Comparison of ENCODE assay signal across 17 cellular contexts in genomic region chrX:24186483-24186882, GRCh38. TPM values are rescaled to one million over a fixed set of nuclear protein-coding genes. Genes with fewer than 3 reads are reported as not detected.
A peak's percentile ranks its signal among the peaks of the same experiment; 100 is the strongest.
DNase-seq lines count a peak whose midpoint lies in the region; ATAC-seq, FAIRE-seq and TF ChIP-seq lines count a peak whose summit lies in the region.
"Had no signal": no experiment of that assay in that cellular context is flagged by ENCODE, and none has a peak within 500 bp of the region (broad histone marks: within the 10 kb centered on the region; RNA-seq: fewer than 3 reads in every experiment).

No MANE protein-coding gene starts in this region.

- TF ChIP-seq POLR2A in A549 (IDR thresholded peaks at IDR 0.05; ENCODE audit: low read length) = no peak

- POLR2A ChIA-PET in A549 (lab: Yijun Ruan, JAX) = no interaction called here
- POLR2A ChIA-PET in naive thymus-derived CD4-positive, alpha-beta T cell (lab: Charles Lee) = no interaction called here

- no peaks in the 10 kb centered on the region for H3K27me3 ChIP-seq in naive thymus-derived CD4-positive, alpha-beta T cell (ENCODE audit: control insufficient read depth in 2 of 2, insufficient read depth in 2 of 2, low read length in 2 of 2)

- no peak for TF ChIP-seq CTCF in A549 (IDR thresholded peaks at IDR 0.05)

- no peak overlapping the region for H3K4me3 Mint-ChIP-seq in activated CD4-positive, alpha-beta T cell treated with anti-CD3 and anti-CD28 coated beads, Interleukin-2, amount 10 ng/mL, durations not matched to agents 24 days and 14 days
- H3K4me3 Mint-ChIP-seq in IgD-negative memory B cell = no peak overlapping the region
- peak overlapping the region in 7 of 10 donors; percentile 14 to 63 (median 48) for H3K4me3 Mint-ChIP-seq in naive thymus-derived CD4-positive, alpha-beta T cell

- H3K27me3 Mint-ChIP-seq in activated CD4-positive, alpha-beta T cell treated with anti-CD3 and anti-CD28 coated beads, Interleukin-2, amount 10 ng/mL, durations not matched to agents 24 days and 14 days = no peaks in the 10 kb centered on the region
- H3K27me3 Mint-ChIP-seq in IgD-negative memory B cell = no peaks in the 10 kb centered on the region
- H3K27me3 Mint-ChIP-seq in naive thymus-derived CD4-positive, alpha-beta T cell = no peaks in the 10 kb centered on the region

- no peak overlapping the region for H3K27ac ChIP-seq in A549
- no peak overlapping the region for H3K27ac ChIP-seq in naive thymus-derived CD4-positive, alpha-beta T cell (ENCODE audit: low read depth, low read length)
- H3K27ac ChIP-seq: C4-2B, PC-9 had no signal

- intact Hi-C loops in activated CD4-positive, alpha-beta T cell treated with anti-CD3 and anti-CD28 coated beads, Interleukin-2, amount 10 ng/mL, durations not matched to agents 24 days and 14 days (cut with micrococcal nuclease) = no loop called here
- intact Hi-C loops in naive thymus-derived CD4-positive, alpha-beta T cell (cut with micrococcal nuclease) = loop anchor here in 1 of 2 donors (5.0 kb wide), 1 partner anchor 34 kb away; no protein-coding TSS in a partner anchor
- intact Hi-C loops in left ventricle myocardium superior (cut with micrococcal nuclease) = no loop called here

- no peak overlapping the region for H3K4me3 ChIP-seq in A549
- H3K4me3 ChIP-seq in naive thymus-derived CD4-positive, alpha-beta T cell (ENCODE audit: low read length) = no peak overlapping the region
- H3K4me3 ChIP-seq: PC-9 had no signal

- ATAC-seq in A549 = no peak
- ATAC-seq in naive thymus-derived CD4-positive, alpha-beta T cell = no peak
- no peak for ATAC-seq in left ventricle myocardium superior
- no peak for ATAC-seq in GM18870 (IDR thresholded peaks at IDR 0.05; ENCODE audit: unreplicated experiment)

- WGBS in A549 (ENCODE audit: missing lambda C conversion rate) = 95% methylated on average over 4 of the region's 4 CpGs

- H3K9me3 ChIP-seq in A549 = no peaks in the 10 kb centered on the region
- H3K9me3 ChIP-seq in naive thymus-derived CD4-positive, alpha-beta T cell (ENCODE audit: control insufficient read depth in 2 of 3, low read length in 3 of 3) = no peaks in the 10 kb centered on the region

- no peak overlapping the region for H3K4me2 ChIP-seq in A549
- H3K4me2 ChIP-seq: PC-9 had no signal

- peaks cover under 1 to 5% (median 3%) of the 10 kb centered on the region in 3 experiments for H3K36me3 ChIP-seq in naive thymus-derived CD4-positive, alpha-beta T cell (ENCODE audit: control insufficient read depth in 2 of 3, insufficient read depth in 3 of 3, low read length in 3 of 3)

- peak; percentile 39 for FAIRE-seq in A549 (lab: Jason Lieb, UNC)

- no peak for TF ChIP-seq EP300 in A549 (IDR thresholded peaks at IDR 0.05)

- TF ChIP-seq RAD21 in A549 (conservative IDR thresholded peaks at IDR 0.05 in 1 of 2, IDR thresholded peaks at IDR 0.05 in 1 of 2) = no peak

- H3K27ac Mint-ChIP-seq in activated CD4-positive, alpha-beta T cell treated with anti-CD3 and anti-CD28 coated beads, Interleukin-2, amount 10 ng/mL, durations not matched to agents 24 days and 14 days = peak overlapping the region; percentile 67
- peak overlapping the region in 2 of 3 donors; percentile 52 to 84 for H3K27ac Mint-ChIP-seq in IgD-negative memory B cell
- peak overlapping the region in 6 of 9 donors; percentile 47 to 84 (median 75) for H3K27ac Mint-ChIP-seq in naive thymus-derived CD4-positive, alpha-beta T cell

- H3K4me1 Mint-ChIP-seq in activated CD4-positive, alpha-beta T cell treated with anti-CD3 and anti-CD28 coated beads, Interleukin-2, amount 10 ng/mL, durations not matched to agents 24 days and 14 days = peaks cover 14% of the 10 kb centered on the region
- peaks cover 23 to 43% (median 27%) of the 10 kb centered on the region in 3 donors for H3K4me1 Mint-ChIP-seq in IgD-negative memory B cell
- H3K4me1 Mint-ChIP-seq in naive thymus-derived CD4-positive, alpha-beta T cell = peaks cover 10 to 72% (median 54%) of the 10 kb centered on the region in 7 donors

- no peaks in the 10 kb centered on the region for H3K9me3 Mint-ChIP-seq in activated CD4-positive, alpha-beta T cell treated with anti-CD3 and anti-CD28 coated beads, Interleukin-2, amount 10 ng/mL, durations not matched to agents 24 days and 14 days
- no peaks in the 10 kb centered on the region for H3K9me3 Mint-ChIP-seq in IgD-negative memory B cell
- H3K9me3 Mint-ChIP-seq in naive thymus-derived CD4-positive, alpha-beta T cell = no peaks in the 10 kb centered on the region

- peaks cover 14% of the 10 kb centered on the region for H3K36me3 Mint-ChIP-seq in activated CD4-positive, alpha-beta T cell treated with anti-CD3 and anti-CD28 coated beads, Interleukin-2, amount 10 ng/mL, durations not matched to agents 24 days and 14 days (ENCODE audit: low read depth)
- H3K36me3 Mint-ChIP-seq in IgD-negative memory B cell = peaks cover 6% of the 10 kb centered on the region
- H3K36me3 Mint-ChIP-seq in naive thymus-derived CD4-positive, alpha-beta T cell = peaks cover 0 to 40% (median 10%) of the 10 kb centered on the region in 5 donors

- no peak for DNase-seq in activated CD4-positive, alpha-beta T cell treated with anti-CD3 and anti-CD28 coated beads, Interleukin-2, amount 10 ng/mL, durations not matched to agents 24 days and 14 days
- DNase-seq in activated CD4-positive, alpha-beta T cell treated with anti-CD3 and anti-CD28 coated beads for 4 hours = no peak
- no peak for DNase-seq in A549 (ENCODE audit: low read depth in 1 of 2, low spot score in 1 of 2)
- DNase-seq in naive thymus-derived CD4-positive, alpha-beta T cell = no peak
- DNase-seq in OCI-M1 (lab: John Stamatoyannopoulos, UW) = no peak
- no peak for DNase-seq in left ventricle myocardium superior
- DNase-seq: 8988T, GF-D8, KBM-7, NCI-H1092 treated with DMSO at 0.1 percent for 48 hours, NCI-H1694 treated with DMSO at 0.1 percent for 48 hours, NCI-H446, NCI-H748 treated with DMSO at 0.1 percent for 48 hours, PC-9 had no signal

- peaks cover 54% of the 10 kb centered on the region for H3K4me1 ChIP-seq in A549
- H3K4me1 ChIP-seq in naive thymus-derived CD4-positive, alpha-beta T cell (ENCODE audit: control insufficient read depth in 2 of 2, insufficient read depth in 2 of 2, low read length in 2 of 2) = peaks cover 0 to 6% of the 10 kb centered on the region in 2 donors

- CTCF ChIA-PET in A549 (lab: Yijun Ruan, JAX) = interaction anchor here (0.9 to 1.9 kb wide), 4 partner anchors 15 to 104 kb away, joined by 3 to 5 read pairs (median 4); no protein-coding TSS in a partner anchor
- CTCF ChIA-PET in naive thymus-derived CD4-positive, alpha-beta T cell (lab: Charles Lee) = no interaction called here

TF ChIP-seq in A549, 52 proteins besides CTCF, POLR2A, EP300 and RAD21:
- TF ChIP-seq CHD4 (IDR thresholded peaks at IDR 0.05; ENCODE audit: borderline replicate concordance) (no peak), MAZ (IDR thresholded peaks at IDR 0.05; ENCODE audit: borderline replicate concordance, low read depth, low read length) (no peak), NPAS2 (CRISPR knock-in tag; IDR thresholded peaks at IDR 0.05; ENCODE audit: borderline replicate concordance) (no peak), MAFK (IDR thresholded peaks at IDR 0.05; ENCODE audit: partially characterized antibody) (no peak), HDAC2 (IDR thresholded peaks at IDR 0.05) (no peak), BHLHE40 (IDR thresholded peaks at IDR 0.05; ENCODE audit: low read depth, low read length) (no peak), JUNB (IDR thresholded peaks at IDR 0.05) (no peak), HMGXB4 (CRISPR knock-in tag; IDR thresholded peaks at IDR 0.05; ENCODE audit: borderline replicate concordance) (no peak), GATA3 (IDR thresholded peaks at IDR 0.05; ENCODE audit: borderline replicate concordance) (no peak), RCOR1 (IDR thresholded peaks at IDR 0.05; ENCODE audit: low read depth, low read length) (no peak), HOXB13 (CRISPR knock-in tag; IDR thresholded peaks at IDR 0.05; ENCODE audit: low read depth) (no peak), SREBF2 (IDR thresholded peaks at IDR 0.05) (no peak)
- TF ChIP-seq, protein P1, sequence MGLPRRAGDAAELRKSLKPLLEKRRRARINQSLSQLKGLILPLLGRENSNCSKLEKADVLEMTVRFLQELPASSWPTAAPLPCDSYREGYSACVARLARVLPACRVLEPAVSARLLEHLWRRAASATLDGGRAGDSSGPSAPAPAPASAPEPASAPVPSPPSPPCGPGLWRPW (IDR thresholded peaks at IDR 0.05) = no peak

RNA-seq across cellular contexts. Expression of gene ZFX, which starts 37.0 kb away (rescaled TPM):
- 38.8 and 49.9 TPM in 2 replicates for total RNA-seq in activated CD4-positive, alpha-beta T cell treated with anti-CD3 and anti-CD28 coated beads, Interleukin-2, amount 10 ng/mL, durations not matched to agents 24 days and 14 days
- 29.1 and 30.1 TPM in 2 replicates for polyA plus RNA-seq in A549 (2011; rRNA removed)
- 7.8 and 7.9 TPM in 2 replicates for polyA plus RNA-seq in A549 (2012; cell fraction: cytosol; rRNA removed)
- 7.9 and 9.4 TPM in 2 replicates for polyA plus RNA-seq in A549 (2012; cell fraction: nucleus; rRNA removed)
- 18.0 to 21.3 TPM (median 18.1 TPM) in 3 replicates for polyA plus RNA-seq in A549 (2017; fragmentation: RNase III; extraction: RNeasy Plus Mini Kit Qiagen cat#74134 plus additional on column Dnase treatment)
- polyA minus RNA-seq in A549 (2011; rRNA and poly(A)+ RNA removed) = 59.7 and 60.2 TPM in 2 replicates
- polyA plus RNA-seq in IgD-negative memory B cell = 39.1 TPM
- total RNA-seq in naive thymus-derived CD4-positive, alpha-beta T cell = 10 to 100 TPM; 52.7 to 68.2 (median 63.3) TPM
- polyA plus RNA-seq in naive thymus-derived CD4-positive, alpha-beta T cell = 10 to 100 TPM; 38.1 to 40.0 TPM
- 35.3 TPM for total RNA-seq in left ventricle myocardium superior

Comparison
In these comparisons a context has a peak if more than half of its experiments do, and no peak if none do; other contexts are left out.
1. H3K4me3 Mint-ChIP-seq: peak in naive thymus-derived CD4-positive, alpha-beta T cell (7 of 10); none in activated CD4-positive, alpha-beta T cell treated with anti-CD3 and anti-CD28 coated beads, Interleukin-2, amount 10 ng/mL, durations not matched to agents 24 days and 14 days (single experiment) and IgD-negative memory B cell (0 of 4).
2. Peak in every context shown above with its lines, with median percentiles within 50 percentile points of each other: H3K27ac Mint-ChIP-seq.